In genomic region chr11:59200421-59200746, GRCh38 we compare ENCODE assay signal across 15 cellular contexts. TPM values are rescaled to one million over a fixed set of nuclear protein-coding genes. Genes with fewer than 3 reads are reported as not detected.
DNase-seq lines count a peak whose midpoint lies in the region; ATAC-seq and TF ChIP-seq lines count a peak whose summit lies in the region.
"Had no signal": no experiment of that assay in that cellular context is flagged by ENCODE, and none has a peak within 500 bp of the region (broad histone marks: within the 10 kb centered on the region; RNA-seq: fewer than 3 reads in every experiment).

No MANE protein-coding gene starts in this region.

- no peak overlapping the region for H3K4me3 Mint-ChIP-seq in activated T-cell treated with anti-CD3 and anti-CD28 coated beads, Interleukin-2, amount 50 U/mL, for 72 hours
- H3K4me3 Mint-ChIP-seq in activated naive CD8-positive, alpha-beta T cell treated with anti-CD3 and anti-CD28 coated beads for 36 hours = no peak overlapping the region
- H3K4me3 Mint-ChIP-seq: activated CD4-positive, alpha-beta T cell treated with anti-CD3 and anti-CD28 coated beads, Interleukin-2, amount 10 ng/mL, durations not matched to agents 7 days and 5 days; activated T-helper 1 cell treated with anti-CD3 and anti-CD28 coated beads, Interleukin-12 subunit alpha, Interleukin-12 subunit beta, Interleukin-2, Interleukin-4 antibody, amounts not matched to agents 30 ng/mL and 10 ng/mL and 1 ng/mL, durations not matched to agents 14 hours and 24 hours and 36 hours had no signal

- H3K9me3 ChIP-seq in subcutaneous abdominal adipose tissue (ENCODE audit: control insufficient read depth in 5 of 5, low read length in 5 of 5) = no peaks in the 10 kb centered on the region
- no peaks in the 10 kb centered on the region for H3K9me3 ChIP-seq in suprapubic skin
- H3K9me3 ChIP-seq: upper lobe of left lung had no signal

- H3K27me3 Mint-ChIP-seq in activated T-cell treated with anti-CD3 and anti-CD28 coated beads, Interleukin-2, amount 50 U/mL, for 72 hours (ENCODE audit: low read depth) = peaks cover 30% of the 10 kb centered on the region
- H3K27me3 Mint-ChIP-seq in activated naive CD8-positive, alpha-beta T cell treated with anti-CD3 and anti-CD28 coated beads for 36 hours = peaks cover 20% of the 10 kb centered on the region
- H3K27me3 Mint-ChIP-seq: activated CD4-positive, alpha-beta T cell treated with anti-CD3 and anti-CD28 coated beads, Interleukin-2, amount 10 ng/mL, durations not matched to agents 7 days and 5 days had no signal

- peaks cover 13% of the 10 kb centered on the region for H3K4me1 Mint-ChIP-seq in activated T-cell treated with anti-CD3 and anti-CD28 coated beads, Interleukin-2, amount 50 U/mL, for 72 hours (ENCODE audit: low read depth)
- peaks cover 20% of the 10 kb centered on the region for H3K4me1 Mint-ChIP-seq in activated naive CD8-positive, alpha-beta T cell treated with anti-CD3 and anti-CD28 coated beads for 36 hours

- H3K4me3 ChIP-seq in subcutaneous abdominal adipose tissue (ENCODE audit: low read depth in 1 of 5, low read length in 5 of 5) (no peak overlapping the region), suprapubic skin (no peak overlapping the region)
- H3K4me3 ChIP-seq: upper lobe of left lung had no signal

- TF ChIP-seq POLR2A in suprapubic skin (IDR thresholded peaks at IDR 0.05) = no peak

- no peak overlapping the region for H3K27ac Mint-ChIP-seq in activated T-cell treated with anti-CD3 and anti-CD28 coated beads, Interleukin-2, amount 50 U/mL, for 72 hours
- peak overlapping the region; percentile 6 for H3K27ac Mint-ChIP-seq in activated naive CD8-positive, alpha-beta T cell treated with anti-CD3 and anti-CD28 coated beads for 36 hours
- H3K27ac Mint-ChIP-seq: activated CD4-positive, alpha-beta T cell treated with anti-CD3 and anti-CD28 coated beads, Interleukin-2, amount 10 ng/mL, durations not matched to agents 7 days and 5 days; activated T-helper 1 cell treated with anti-CD3 and anti-CD28 coated beads, Interleukin-12 subunit alpha, Interleukin-12 subunit beta, Interleukin-2, Interleukin-4 antibody, amounts not matched to agents 30 ng/mL and 10 ng/mL and 1 ng/mL, durations not matched to agents 14 hours and 24 hours and 36 hours had no signal

- peak overlapping the region; percentile 63 for H3K27ac ChIP-seq in subcutaneous abdominal adipose tissue (ENCODE audit: low read depth, low read length)
- H3K27ac ChIP-seq in suprapubic skin = no peak overlapping the region

- TF ChIP-seq EP300 in suprapubic skin (IDR thresholded peaks at IDR 0.05) = no peak

- H3K36me3 Mint-ChIP-seq in activated T-cell treated with anti-CD3 and anti-CD28 coated beads, Interleukin-2, amount 50 U/mL, for 72 hours (ENCODE audit: insufficient read depth in 2 of 2) = peaks cover 0 to 2% of the 10 kb centered on the region in 2 donors
- peaks cover 11% of the 10 kb centered on the region for H3K36me3 Mint-ChIP-seq in activated naive CD8-positive, alpha-beta T cell treated with anti-CD3 and anti-CD28 coated beads for 36 hours

- H3K36me3 ChIP-seq in subcutaneous abdominal adipose tissue (ENCODE audit: control insufficient read depth in 5 of 5, insufficient read depth in 5 of 5, low read length in 5 of 5) (peaks cover 38 to 70% (median 59%) of the 10 kb centered on the region in 5 donors), suprapubic skin (peaks cover 9% of the 10 kb centered on the region)

- DNase-seq in activated T-cell treated with anti-CD3 and anti-CD28 coated beads, Interleukin-2, amount 50 U/mL, for 72 hours = no peak
- DNase-seq in activated T-cell treated with anti-CD3 and anti-CD28 coated beads for 4 hours = no peak
- DNase-seq in activated naive CD8-positive, alpha-beta T cell treated with anti-CD3 and anti-CD28 coated beads for 36 hours = no peak
- DNase-seq in suprapubic skin (ENCODE audit: low spot score in 2 of 2) = no peak
- DNase-seq in DMS53 treated with DMSO at 0.1 percent for 48 hours (lab: John Stamatoyannopoulos, UW; ENCODE audit: unreplicated experiment) = no peak
- DNase-seq: activated CD4-positive, alpha-beta T cell treated with anti-CD3 and anti-CD28 coated beads, Interleukin-2, amount 10 ng/mL, durations not matched to agents 7 days and 5 days; mesendoderm; occipital lobe; SHP77 treated with DMSO at 0.1 percent for 48 hours; upper lobe of left lung had no signal

- WGBS in suprapubic skin = 49% methylated on average over 4 of the region's 4 CpGs

- no peaks in the 10 kb centered on the region for H3K27me3 ChIP-seq in subcutaneous abdominal adipose tissue (ENCODE audit: control insufficient read depth in 5 of 5, insufficient read depth in 4 of 5, low read length in 5 of 5)
- no peaks in the 10 kb centered on the region for H3K27me3 ChIP-seq in suprapubic skin
- H3K27me3 ChIP-seq: upper lobe of left lung had no signal

- TF ChIP-seq CTCF in suprapubic skin (IDR thresholded peaks at IDR 0.05) = no peak

- H3K9me3 Mint-ChIP-seq in activated T-cell treated with anti-CD3 and anti-CD28 coated beads, Interleukin-2, amount 50 U/mL, for 72 hours = peaks cover 0 to 2% of the 10 kb centered on the region in 2 donors
- peaks cover 10% of the 10 kb centered on the region for H3K9me3 Mint-ChIP-seq in activated naive CD8-positive, alpha-beta T cell treated with anti-CD3 and anti-CD28 coated beads for 36 hours
- H3K9me3 Mint-ChIP-seq: activated CD4-positive, alpha-beta T cell treated with anti-CD3 and anti-CD28 coated beads, Interleukin-2, amount 10 ng/mL, durations not matched to agents 7 days and 5 days; activated T-helper 1 cell treated with anti-CD3 and anti-CD28 coated beads, Interleukin-12 subunit alpha, Interleukin-12 subunit beta, Interleukin-2, Interleukin-4 antibody, amounts not matched to agents 30 ng/mL and 10 ng/mL and 1 ng/mL, durations not matched to agents 14 hours and 24 hours and 36 hours had no signal

- ATAC-seq in activated T-cell treated with anti-CD3 and anti-CD28 coated beads, Interleukin-2, amount 50 U/mL, for 72 hours (replicated peaks in 1 of 2) = peak; percentile 15 to 42
- peak; percentile 34 for ATAC-seq in GM21717 (IDR thresholded peaks at IDR 0.05; ENCODE audit: unreplicated experiment)
- no peak for ATAC-seq in GM18873 (IDR thresholded peaks at IDR 0.05; ENCODE audit: low FRiP score, unreplicated experiment)

- H3K4me1 ChIP-seq in subcutaneous abdominal adipose tissue (ENCODE audit: control insufficient read depth in 5 of 5, insufficient read depth in 5 of 5, low read length in 5 of 5) (peaks cover 19 to 64% (median 23%) of the 10 kb centered on the region in 5 donors), suprapubic skin (no peaks in the 10 kb centered on the region)

- H3K9ac ChIP-seq in subcutaneous abdominal adipose tissue (ENCODE audit: low read length in 5 of 5) = peak overlapping the region in 1 of 5 donors; percentile 15

RNA-seq across cellular contexts. Expression of gene MPEG1, which starts 12.3 kb away (rescaled TPM):
- total RNA-seq in activated T-cell treated with anti-CD3 and anti-CD28 coated beads, Interleukin-2, amount 50 U/mL, for 72 hours = under 1 TPM in 1 of 2 donors, not detected in 1; 0.05 TPM
- total RNA-seq in activated naive CD8-positive, alpha-beta T cell treated with anti-CD3 and anti-CD28 coated beads for 36 hours = under 1 TPM; 0.62 to 0.70 TPM
- 1 to 10 TPM; 2.3 to 4.5 (median 2.9) TPM for total RNA-seq in suprapubic skin
- total RNA-seq: activated CD4-positive, alpha-beta T cell treated with anti-CD3 and anti-CD28 coated beads, Interleukin-2, amount 10 ng/mL, durations not matched to agents 7 days and 5 days; activated T-helper 1 cell treated with anti-CD3 and anti-CD28 coated beads, Interleukin-12 subunit alpha, Interleukin-12 subunit beta, Interleukin-2, Interleukin-4 antibody, amounts not matched to agents 30 ng/mL and 10 ng/mL and 1 ng/mL, durations not matched to agents 14 hours and 24 hours and 36 hours; glomerular endothelial cell had no signal

RNA-seq across cellular contexts. Expression of gene DTX4, which starts 28.5 kb away (rescaled TPM):
- total RNA-seq in activated T-cell treated with anti-CD3 and anti-CD28 coated beads, Interleukin-2, amount 50 U/mL, for 72 hours = under 1 TPM in 1 of 2 donors, not detected in 1; 0.70 TPM
- total RNA-seq in activated naive CD8-positive, alpha-beta T cell treated with anti-CD3 and anti-CD28 coated beads for 36 hours = under 1 TPM; 0.10 to 0.49 TPM
- total RNA-seq in suprapubic skin = 10 to 100 TPM in 1 of 4 donors, 1 to 10 TPM in 3; 8.3 to 11.5 (median 8.9) TPM

RNA-seq across cellular contexts. Expression of gene FAM111A, which starts 57.7 kb away (rescaled TPM):
- total RNA-seq in activated T-cell treated with anti-CD3 and anti-CD28 coated beads, Interleukin-2, amount 50 U/mL, for 72 hours = 100 to 1,000 TPM; 117 to 140 TPM
- total RNA-seq in activated naive CD8-positive, alpha-beta T cell treated with anti-CD3 and anti-CD28 coated beads for 36 hours = 10 to 100 TPM; 85.7 to 91.7 TPM
- total RNA-seq in suprapubic skin = 10 to 100 TPM; 12.5 to 55.7 (median 21.6) TPM

Comparison
In these comparisons a context has a peak if more than half of its experiments do, and no peak if none do; other contexts are left out.
1. RNA of gene DTX4, which starts 28.5 kb away (total RNA-seq): 8.3 to 11.5 TPM in suprapubic skin; 0.70 TPM in activated T-cell treated with anti-CD3 and anti-CD28 coated beads, Interleukin-2, amount 50 U/mL, for 72 hours and 0.10 to 0.49 TPM in activated naive CD8-positive, alpha-beta T cell treated with anti-CD3 and anti-CD28 coated beads for 36 hours; every median in the first group is over 4 times any median in the second.